Comparison of ENCODE assay signal across 17 cellular contexts in genomic region chr2:112713585-112713925, GRCh38. TPM values are rescaled to one million over a fixed set of nuclear protein-coding genes. Genes with fewer than 3 reads are reported as not detected.
A peak's percentile ranks its signal among the peaks of the same experiment; 100 is the strongest.
DNase-seq lines count a peak whose midpoint lies in the region; ATAC-seq and TF ChIP-seq lines count a peak whose summit lies in the region.
"Had no signal": no experiment of that assay in that cellular context is flagged by ENCODE, and none has a peak within 500 bp of the region (broad histone marks: within the 10 kb centered on the region; RNA-seq: fewer than 3 reads in every experiment).

No MANE protein-coding gene starts in this region.

- H3K4me2 ChIP-seq in neural progenitor cell: no peak overlapping the region

- H3K36me3 Mint-ChIP-seq in natural killer cell treated with Interleukin-12 subunit alpha and Interleukin-12 subunit beta and Interleukin-15 and Interleukin-18, amount 100 ng/mL, for 72 hours: no peaks in the 10 kb centered on the region
- H3K36me3 Mint-ChIP-seq in natural killer cell: no peaks in the 10 kb centered on the region
- no peaks in the 10 kb centered on the region for H3K36me3 Mint-ChIP-seq in activated T-helper 17 cell treated with anti-CD3 and anti-CD28 coated beads, Interleukin-2, amount 50 U/mL, for 72 hours (ENCODE audit: low read depth)
- no peaks in the 10 kb centered on the region for H3K36me3 Mint-ChIP-seq in neural progenitor cell
- no peaks in the 10 kb centered on the region for H3K36me3 Mint-ChIP-seq in stimulated activated naive B cell treated with anti-CD40 and anti-IgM and Interleukin-4, amounts not matched to agents 10 μg/mL and 1 μg/mL and 100 μg/mL, for 72 hours
- H3K36me3 Mint-ChIP-seq: CD4-positive, alpha-beta memory T cell had no signal

- H3K79me2 ChIP-seq in neural progenitor cell (ENCODE audit: low read depth): no peaks in the 10 kb centered on the region

- no peaks in the 10 kb centered on the region for H3K9me3 Mint-ChIP-seq in natural killer cell treated with Interleukin-12 subunit alpha and Interleukin-12 subunit beta and Interleukin-15 and Interleukin-18, amount 100 ng/mL, for 72 hours
- H3K9me3 Mint-ChIP-seq in natural killer cell (no peaks in the 10 kb centered on the region), neural progenitor cell (peaks cover 5% of the 10 kb centered on the region)
- H3K9me3 Mint-ChIP-seq in activated T-helper 17 cell treated with anti-CD3 and anti-CD28 coated beads, Interleukin-2, amount 50 U/mL, for 72 hours: no peaks in the 10 kb centered on the region
- peaks cover 0 to 2% of the 10 kb centered on the region in 2 donors for H3K9me3 Mint-ChIP-seq in stimulated activated naive B cell treated with anti-CD40 and anti-IgM and Interleukin-4, amounts not matched to agents 10 μg/mL and 1 μg/mL and 100 μg/mL, for 72 hours

- H3K4me1 ChIP-seq in neural progenitor cell: no peaks in the 10 kb centered on the region
- H3K4me1 ChIP-seq: Peyer's patch had no signal

- no peaks in the 10 kb centered on the region for H3K9me3 ChIP-seq in neural progenitor cell (ENCODE audit: low read depth)
- H3K9me3 ChIP-seq: Peyer's patch had no signal

- no peaks in the 10 kb centered on the region for H3K36me3 ChIP-seq in neural progenitor cell
- H3K36me3 ChIP-seq: Peyer's patch had no signal

- no peaks in the 10 kb centered on the region for H4K20me1 ChIP-seq in neural progenitor cell (ENCODE audit: low read depth)

- no peak overlapping the region for H2AFZ ChIP-seq in neural progenitor cell (replicated peaks)

- no peak overlapping the region for H3K9ac ChIP-seq in neural progenitor cell

- H3K27ac ChIP-seq in neural progenitor cell: no peak overlapping the region
- H3K27ac ChIP-seq: Peyer's patch had no signal

- peaks cover 26 to 34% of the 10 kb centered on the region in 2 donors for H3K4me1 Mint-ChIP-seq in natural killer cell treated with Interleukin-12 subunit alpha and Interleukin-12 subunit beta and Interleukin-15 and Interleukin-18, amount 100 ng/mL, for 72 hours (ENCODE audit: low read depth in 2 of 2)
- H3K4me1 Mint-ChIP-seq in natural killer cell (peaks cover 9 to 36% of the 10 kb centered on the region in 2 donors), neural progenitor cell (peaks cover 28% of the 10 kb centered on the region)
- H3K4me1 Mint-ChIP-seq in activated T-helper 17 cell treated with anti-CD3 and anti-CD28 coated beads, Interleukin-2, amount 50 U/mL, for 72 hours: peaks cover 10% of the 10 kb centered on the region
- peaks cover 33 to 60% of the 10 kb centered on the region in 2 donors for H3K4me1 Mint-ChIP-seq in stimulated activated naive B cell treated with anti-CD40 and anti-IgM and Interleukin-4, amounts not matched to agents 10 μg/mL and 1 μg/mL and 100 μg/mL, for 72 hours

- no peak for ATAC-seq in natural killer cell treated with Interleukin-12 subunit alpha and Interleukin-12 subunit beta and Interleukin-15 and Interleukin-18, amount 100 ng/mL, for 72 hours
- ATAC-seq in natural killer cell (no peak), GM21786 (IDR thresholded peaks at IDR 0.05; ENCODE audit: unreplicated experiment) (no peak)
- ATAC-seq in activated T-helper 17 cell treated with anti-CD3 and anti-CD28 coated beads, Interleukin-2, amount 50 U/mL, for 72 hours (replicated peaks): no peak
- no peak for ATAC-seq in stimulated activated naive B cell treated with anti-CD40 and anti-IgM and Interleukin-4, amounts not matched to agents 10 μg/mL and 1 μg/mL and 100 μg/mL, for 72 hours (replicated peaks)

- H3F3A ChIP-seq in neural progenitor cell (ENCODE audit: low read depth): no peaks in the 10 kb centered on the region

- H3K4me3 Mint-ChIP-seq in natural killer cell treated with Interleukin-12 subunit alpha and Interleukin-12 subunit beta and Interleukin-15 and Interleukin-18, amount 100 ng/mL, for 72 hours: no peak overlapping the region
- H3K4me3 Mint-ChIP-seq in natural killer cell: no peak overlapping the region
- peak overlapping the region; percentile 52 for H3K4me3 Mint-ChIP-seq in activated T-helper 17 cell treated with anti-CD3 and anti-CD28 coated beads, Interleukin-2, amount 50 U/mL, for 72 hours
- H3K4me3 Mint-ChIP-seq in neural progenitor cell: no peak overlapping the region
- H3K4me3 Mint-ChIP-seq in stimulated activated naive B cell treated with anti-CD40 and anti-IgM and Interleukin-4, amounts not matched to agents 10 μg/mL and 1 μg/mL and 100 μg/mL, for 72 hours: no peak overlapping the region
- H3K4me3 Mint-ChIP-seq: CD4-positive, alpha-beta memory T cell had no signal

- no peak for DNase-seq in natural killer cell treated with Interleukin-12 subunit alpha and Interleukin-12 subunit beta and Interleukin-15 and Interleukin-18, amount 100 ng/mL, for 72 hours (ENCODE audit: low spot score)
- DNase-seq in natural killer cell (no peak), neural progenitor cell (ENCODE audit: low spot score) (no peak), foreskin melanocyte (no peak)
- DNase-seq in stimulated activated naive B cell treated with anti-CD40 and anti-IgM and Interleukin-4, amounts not matched to agents 10 μg/mL and 1 μg/mL and 100 μg/mL, for 72 hours: no peak
- no peak for DNase-seq in stimulated activated naive CD4-positive, alpha-beta T cell treated with Interleukin-2 at 50 U/mL for 16 hours (lab: John Stamatoyannopoulos, UW)
- DNase-seq: CD4-positive, alpha-beta memory T cell; DND-41; GF-D8; MV-4-11; NCI-H1436; NCI-H2029 treated with DMSO at 0.1 percent for 48 hours; NCI-H524; SHP77 had no signal

- H3K27me3 Mint-ChIP-seq in natural killer cell treated with Interleukin-12 subunit alpha and Interleukin-12 subunit beta and Interleukin-15 and Interleukin-18, amount 100 ng/mL, for 72 hours: no peaks in the 10 kb centered on the region
- H3K27me3 Mint-ChIP-seq in natural killer cell (ENCODE audit: low read depth in 2 of 2) (peaks cover 0 to 2% of the 10 kb centered on the region in 2 donors), neural progenitor cell (ENCODE audit: insufficient read depth, low read depth) (peaks cover 7% of the 10 kb centered on the region)
- no peaks in the 10 kb centered on the region for H3K27me3 Mint-ChIP-seq in activated T-helper 17 cell treated with anti-CD3 and anti-CD28 coated beads, Interleukin-2, amount 50 U/mL, for 72 hours
- no peaks in the 10 kb centered on the region for H3K27me3 Mint-ChIP-seq in stimulated activated naive B cell treated with anti-CD40 and anti-IgM and Interleukin-4, amounts not matched to agents 10 μg/mL and 1 μg/mL and 100 μg/mL, for 72 hours

- peak overlapping the region; percentile 12 to 21 for H3K27ac Mint-ChIP-seq in natural killer cell treated with Interleukin-12 subunit alpha and Interleukin-12 subunit beta and Interleukin-15 and Interleukin-18, amount 100 ng/mL, for 72 hours
- H3K27ac Mint-ChIP-seq in natural killer cell (no peak overlapping the region), neural progenitor cell (peak overlapping the region; percentile 9)
- peak overlapping the region; percentile 74 for H3K27ac Mint-ChIP-seq in activated T-helper 17 cell treated with anti-CD3 and anti-CD28 coated beads, Interleukin-2, amount 50 U/mL, for 72 hours
- peak overlapping the region; percentile 32 for H3K27ac Mint-ChIP-seq in stimulated activated naive B cell treated with anti-CD40 and anti-IgM and Interleukin-4, amounts not matched to agents 10 μg/mL and 1 μg/mL and 100 μg/mL, for 72 hours
- H3K27ac Mint-ChIP-seq: CD4-positive, alpha-beta memory T cell had no signal

- intact Hi-C loops in natural killer cell (cut with micrococcal nuclease): no loop called here

- H3K27me3 ChIP-seq in neural progenitor cell: no peaks in the 10 kb centered on the region
- H3K27me3 ChIP-seq: Peyer's patch had no signal

- TF ChIP-seq CTCF in natural killer cell (IDR thresholded peaks at IDR 0.05) (no peak), neural progenitor cell (IDR thresholded peaks at IDR 0.05) (no peak)

- H3K4me3 ChIP-seq in neural progenitor cell: no peak overlapping the region
- H3K4me3 ChIP-seq: Peyer's patch had no signal

RNA-seq across cellular contexts. Expression of gene NT5DC4, which starts 7.3 kb away (rescaled TPM):
- not detected for total RNA-seq in natural killer cell treated with Interleukin-12 subunit alpha and Interleukin-12 subunit beta and Interleukin-15 and Interleukin-18, amount 100 ng/mL, for 72 hours
- total RNA-seq in natural killer cell: 1 to 10 TPM in 1 of 3 donors, under 1 TPM in 1, not detected in 1; 0.45 to 2.0 TPM
- not detected for total RNA-seq in activated T-helper 17 cell treated with anti-CD3 and anti-CD28 coated beads, Interleukin-2, amount 50 U/mL, for 72 hours
- not detected in 2 replicates for total RNA-seq in neural progenitor cell (ENCODE audit: low replicate concordance)
- total RNA-seq: CD4-positive, alpha-beta memory T cell had no signal

RNA-seq across cellular contexts. Expression of gene CKAP2L, which starts 50.9 kb away (rescaled TPM):
- total RNA-seq in natural killer cell treated with Interleukin-12 subunit alpha and Interleukin-12 subunit beta and Interleukin-15 and Interleukin-18, amount 100 ng/mL, for 72 hours: 10 to 100 TPM; 26.8 to 45.7 TPM
- 1 to 10 TPM; 1.2 to 3.4 (median 1.2) TPM for total RNA-seq in natural killer cell
- total RNA-seq in activated T-helper 17 cell treated with anti-CD3 and anti-CD28 coated beads, Interleukin-2, amount 50 U/mL, for 72 hours: 10 to 100 TPM; 31.4 to 35.8 TPM
- total RNA-seq in neural progenitor cell (ENCODE audit: low replicate concordance): 28.2 and 53.7 TPM in 2 replicates

Comparison
In these comparisons a context has a peak if more than half of its experiments do, and no peak if none do; other contexts are left out.
1. H3K27ac Mint-ChIP-seq: peak in natural killer cell treated with Interleukin-12 subunit alpha and Interleukin-12 subunit beta and Interleukin-15 and Interleukin-18, amount 100 ng/mL, for 72 hours (2 of 2), activated T-helper 17 cell treated with anti-CD3 and anti-CD28 coated beads, Interleukin-2, amount 50 U/mL, for 72 hours (single experiment), neural progenitor cell (single experiment) and stimulated activated naive B cell treated with anti-CD40 and anti-IgM and Interleukin-4, amounts not matched to agents 10 μg/mL and 1 μg/mL and 100 μg/mL, for 72 hours (single experiment); none in natural killer cell (0 of 2).